Comparison of ENCODE assay signal across 13 cellular contexts in genomic region chr2:142742301-142743214, GRCh38.
A peak's percentile ranks its signal among the peaks of the same experiment; 100 is the strongest.
DNase-seq lines count a peak whose midpoint lies in the region; ATAC-seq and TF ChIP-seq lines count a peak whose summit lies in the region.
"Had no signal": no experiment of that assay in that cellular context is flagged by ENCODE, and none has a peak within 500 bp of the region (broad histone marks: within the 10 kb centered on the region; RNA-seq: fewer than 3 reads in every experiment).

No MANE protein-coding gene starts in this region.

- H3K27ac Mint-ChIP-seq in progenitor cell of endocrine pancreas: no peak overlapping the region
- H3K27ac Mint-ChIP-seq in activated T-cell treated with anti-CD3 and anti-CD28 coated beads, Interleukin-2, amount 50 U/mL, for 72 hours: no peak overlapping the region
- H3K27ac Mint-ChIP-seq: naive B cell, T-helper 17 cell had no signal

- POLR2A ChIA-PET in AG04450 (lab: Yijun Ruan, JAX): interaction anchor here (1.0 kb wide), 1 partner anchor 132 kb away, joined by 4 read pairs; no protein-coding TSS in a partner anchor

- H3K27me3 ChIP-seq in AG04450 (ENCODE audit: control insufficient read depth, insufficient read depth, low read length): no peaks in the 10 kb centered on the region
- H3K27me3 ChIP-seq: MG63 had no signal

- no peaks in the 10 kb centered on the region for H3K36me3 Mint-ChIP-seq in progenitor cell of endocrine pancreas (ENCODE audit: insufficient read depth)
- H3K36me3 Mint-ChIP-seq in activated T-cell treated with anti-CD3 and anti-CD28 coated beads, Interleukin-2, amount 50 U/mL, for 72 hours (ENCODE audit: insufficient read depth in 2 of 2): no peaks in the 10 kb centered on the region
- H3K36me3 Mint-ChIP-seq: naive B cell had no signal

- H3K9me3 ChIP-seq in AG04450 (ENCODE audit: control insufficient read depth, insufficient read depth, low read length): peaks cover 15% of the 10 kb centered on the region
- H3K9me3 ChIP-seq: MG63 had no signal

- H3K4me3 ChIP-seq in AG04450 (ENCODE audit: low read depth, low read length): no peak overlapping the region
- H3K4me3 ChIP-seq: MG63 had no signal

- H3K9me3 Mint-ChIP-seq in progenitor cell of endocrine pancreas (ENCODE audit: low read depth): no peaks in the 10 kb centered on the region
- H3K9me3 Mint-ChIP-seq in activated T-cell treated with anti-CD3 and anti-CD28 coated beads, Interleukin-2, amount 50 U/mL, for 72 hours: peaks cover 0 to 3% of the 10 kb centered on the region in 2 donors

- peak overlapping the region; percentile 75 for H3K27ac ChIP-seq in AG04450 (ENCODE audit: low read depth, low read length)

- DNase-seq in AG04450 (ENCODE audit: low read depth, low spot score): peak; percentile 39
- DNase-seq in HT1080 (ENCODE audit: low read depth): peak; percentile 47
- DNase-seq in fibroblast of gingiva (ENCODE audit: low read depth): peak; percentile 23
- no peak for DNase-seq in progenitor cell of endocrine pancreas (ENCODE audit: low spot score, unreplicated experiment)
- DNase-seq in islet precursor cell: no peak
- no peak for DNase-seq in activated T-cell treated with anti-CD3 and anti-CD28 coated beads, Interleukin-2, amount 50 U/mL, for 72 hours
- no peak for DNase-seq in GM10266 (ENCODE audit: extremely low spot score)
- DNase-seq: effector CD8-positive, alpha-beta T cell; GDM1; MG63; naive B cell; T-helper 17 cell had no signal

- CTCF ChIA-PET in AG04450 (lab: Charles Lee): interaction anchor here (1.0 kb wide), 1 partner anchor 8 kb away, joined by 3 read pairs; no protein-coding TSS in a partner anchor

- no peaks in the 10 kb centered on the region for H3K27me3 Mint-ChIP-seq in progenitor cell of endocrine pancreas
- H3K27me3 Mint-ChIP-seq in activated T-cell treated with anti-CD3 and anti-CD28 coated beads, Interleukin-2, amount 50 U/mL, for 72 hours (ENCODE audit: low read depth): no peaks in the 10 kb centered on the region
- H3K27me3 Mint-ChIP-seq: naive B cell, T-helper 17 cell had no signal

- peak; percentile 20 for ATAC-seq in GM21526 (IDR thresholded peaks at IDR 0.05; ENCODE audit: low FRiP score, unreplicated experiment)
- no peak for ATAC-seq in activated T-cell treated with anti-CD3 and anti-CD28 coated beads, Interleukin-2, amount 50 U/mL, for 72 hours (replicated peaks in 1 of 2)
- ATAC-seq: T-helper 17 cell had no signal

- H3K4me1 Mint-ChIP-seq in progenitor cell of endocrine pancreas (ENCODE audit: low read depth): no peaks in the 10 kb centered on the region
- no peaks in the 10 kb centered on the region for H3K4me1 Mint-ChIP-seq in activated T-cell treated with anti-CD3 and anti-CD28 coated beads, Interleukin-2, amount 50 U/mL, for 72 hours (ENCODE audit: low read depth)
- H3K4me1 Mint-ChIP-seq: naive B cell, T-helper 17 cell had no signal

- TF ChIP-seq CTCF in AG04450 (IDR thresholded peaks at IDR 0.05; ENCODE audit: low read depth, low read length) (no peak), progenitor cell of endocrine pancreas (IDR thresholded peaks at IDR 0.05; ENCODE audit: unreplicated experiment) (no peak), GM10266 (IDR thresholded peaks at IDR 0.05; ENCODE audit: control insufficient read depth, insufficient read depth, low read depth, missing control alignments) (no peak)

- no peak overlapping the region for H3K4me3 Mint-ChIP-seq in progenitor cell of endocrine pancreas (ENCODE audit: low read depth)
- H3K4me3 Mint-ChIP-seq in activated T-cell treated with anti-CD3 and anti-CD28 coated beads, Interleukin-2, amount 50 U/mL, for 72 hours: no peak overlapping the region
- H3K4me3 Mint-ChIP-seq: naive B cell, T-helper 17 cell had no signal

Comparison
In these comparisons a context has a peak if more than half of its experiments do, and no peak if none do; other contexts are left out.
1. DNase-seq: peak in AG04450 (single experiment), HT1080 (single experiment) and fibroblast of gingiva (single experiment); none in progenitor cell of endocrine pancreas (single experiment), islet precursor cell (single experiment), activated T-cell treated with anti-CD3 and anti-CD28 coated beads, Interleukin-2, amount 50 U/mL, for 72 hours (0 of 2) and GM10266 (single experiment).